8 cellular contexts compared by ENCODE assay signal in the genomic region with DNA sequence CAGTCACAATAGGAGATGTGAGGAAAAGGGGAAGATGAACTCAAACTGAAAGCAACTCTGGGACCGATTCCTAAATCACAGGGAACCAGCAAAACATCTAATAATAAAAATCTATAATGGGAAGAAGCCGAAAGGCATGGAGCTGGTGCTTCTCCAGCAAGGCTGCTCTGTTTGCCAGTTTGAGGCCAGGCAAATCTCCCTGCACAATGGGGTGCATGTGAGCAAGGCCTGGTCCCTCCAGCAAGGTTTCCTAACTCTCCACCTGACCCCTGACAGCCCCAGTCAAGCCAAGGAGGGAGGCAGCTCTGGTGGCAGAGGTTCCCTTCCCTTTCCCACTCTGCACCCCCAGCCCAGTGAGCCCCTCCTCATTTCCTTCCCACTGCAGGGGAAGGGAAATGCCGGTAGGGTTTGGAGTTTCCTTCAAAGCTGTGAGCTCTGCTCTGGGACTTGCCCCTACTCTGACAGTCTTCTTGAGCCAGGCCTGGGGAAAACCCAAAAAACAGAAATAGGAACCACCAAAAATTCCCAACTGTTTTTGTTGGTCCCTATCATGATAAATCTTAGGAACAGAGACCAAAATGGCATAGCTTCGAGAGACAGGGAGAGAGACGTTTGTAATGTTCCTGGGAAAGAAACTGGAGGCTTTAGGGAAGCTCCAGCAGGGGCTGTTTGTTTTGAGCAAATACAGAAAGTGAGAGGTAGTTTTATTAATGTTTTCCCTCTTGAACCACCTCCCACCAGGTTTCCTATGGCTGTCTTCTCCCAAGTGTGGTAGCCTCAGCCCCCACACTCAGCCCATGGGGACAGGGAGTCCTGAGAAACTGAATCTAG. TPM values are rescaled to one million over a fixed set of nuclear protein-coding genes. Genes with fewer than 3 reads are reported as not detected.
DNase-seq lines count a peak whose midpoint lies in the region; ATAC-seq and TF ChIP-seq lines count a peak whose summit lies in the region.

No MANE protein-coding gene starts in this region.

- peak overlapping the region; percentile 58 for H3K4me3 Mint-ChIP-seq in T-helper 17 cell

- DNase-seq in GM06990 (ENCODE audit: extremely low read depth, insufficient read length) (peak; percentile 42), T-helper 17 cell (no peak), fibroblast of the aortic adventitia (ENCODE audit: low read depth) (peak; percentile 40), prostate gland (ENCODE audit: low spot score) (no peak), SKM-1 (lab: John Stamatoyannopoulos, UW; ENCODE audit: unreplicated experiment) (no peak)
- no peak for DNase-seq in central memory CD4-positive, alpha-beta T cell

- 0 out of 2 replicates have a peak, but pooled peaks cover 1% of the 10 kb centered on the region for H3K36me3 ChIP-seq in GM06990 (ENCODE audit: control insufficient read depth, insufficient read depth, low read length)
- H3K36me3 ChIP-seq in prostate gland: no peaks in the 10 kb centered on the region

- H3K9me3 ChIP-seq in T-helper 17 cell (ENCODE audit: control insufficient read depth, low read length, poor library complexity, severe bottlenecking) (no peaks in the 10 kb centered on the region), prostate gland (no peaks in the 10 kb centered on the region)

- intact Hi-C loops in prostate gland (cut with DNase I): loop anchor here (1.0 to 2.0 kb wide), 2 partner anchors 26 to 34 kb away; a partner anchor contains a TSS

- 27% methylated on average over 5 of the region's 5 CpGs for WGBS in prostate gland

- H3K27me3 Mint-ChIP-seq in T-helper 17 cell: no peaks in the 10 kb centered on the region

- H3K27ac Mint-ChIP-seq in T-helper 17 cell: peak overlapping the region; percentile 98

- H3K36me3 Mint-ChIP-seq in T-helper 17 cell (ENCODE audit: low read depth): no peaks in the 10 kb centered on the region

- no peak for TF ChIP-seq CTCF in GM06990 (IDR thresholded peaks at IDR 0.05; ENCODE audit: insufficient read depth, low read length, poor library complexity, severe bottlenecking)
- no peak for TF ChIP-seq CTCF in fibroblast of the aortic adventitia (IDR thresholded peaks at IDR 0.05; ENCODE audit: insufficient read depth, low read length)
- TF ChIP-seq CTCF in prostate gland (IDR thresholded peaks at IDR 0.05): no peak

- ATAC-seq in T-helper 17 cell (no peak), GM21447 (IDR thresholded peaks at IDR 0.05; ENCODE audit: unreplicated experiment) (no peak), GM19035 (IDR thresholded peaks at IDR 0.05; ENCODE audit: unreplicated experiment) (no peak)

- no peaks in the 10 kb centered on the region for H3K27me3 ChIP-seq in GM06990 (replicated peaks; ENCODE audit: control insufficient read depth, insufficient read depth, low read length)
- H3K27me3 ChIP-seq in prostate gland (replicated peaks; ENCODE audit: insufficient read depth): no peaks in the 10 kb centered on the region

- no peak for TF ChIP-seq POLR2A in prostate gland (IDR thresholded peaks at IDR 0.05)

- H3K27ac ChIP-seq in prostate gland: peak overlapping the region; percentile 80 to 86

- peaks cover 22% of the 10 kb centered on the region for H3K4me1 ChIP-seq in prostate gland (replicated peaks)

- H3K4me1 Mint-ChIP-seq in T-helper 17 cell: peaks cover 64% of the 10 kb centered on the region

- H3K4me3 ChIP-seq in GM06990 (replicated peaks; ENCODE audit: low read depth, low read length) (no peak overlapping the region), fibroblast of the aortic adventitia (ENCODE audit: low read depth, low read length) (no peak overlapping the region), prostate gland (no peak overlapping the region)

RNA-seq across cellular contexts. Expression of a gene that starts 34.6 kb away (rescaled TPM):
- 10 to 100 TPM; 17.0 to 19.7 TPM for total RNA-seq in T-helper 17 cell
- total RNA-seq in fibroblast of the aortic adventitia (ENCODE audit: low replicate concordance): 12.0 and 20.8 TPM in 2 replicates
- 10 to 100 TPM in 1 of 2 donors, 1 to 10 TPM in 1; 4.5 to 52.9 TPM for total RNA-seq in prostate gland

RNA-seq across cellular contexts. Expression of a gene that starts 49.2 kb away (rescaled TPM):
- 1 to 10 TPM; 5.6 to 7.1 TPM for total RNA-seq in T-helper 17 cell
- 10.5 and 16.8 TPM in 2 replicates for total RNA-seq in fibroblast of the aortic adventitia (ENCODE audit: low replicate concordance)
- total RNA-seq in prostate gland: 10 to 100 TPM; 13.9 to 31.1 TPM

Comparison
In these comparisons a context has a peak if more than half of its experiments do, and no peak if none do; other contexts are left out.
1. DNase-seq: peak in GM06990 (single experiment) and fibroblast of the aortic adventitia (single experiment); none in T-helper 17 cell (0 of 3), prostate gland (single experiment), central memory CD4-positive, alpha-beta T cell (single experiment) and SKM-1 (single experiment).